In genomic region chr17:80817861-80818260, GRCh38 we compare ENCODE assay signal across 1 cellular context.
A peak's percentile ranks its signal among the peaks of the same experiment; 100 is the strongest.
TF ChIP-seq lines count a peak whose summit lies in the region.

No MANE protein-coding gene starts in this region.

TF ChIP-seq in H1, 55 proteins besides CTCF, POLR2A, EP300 and RAD21:
- TF ChIP-seq BCL11A (IDR thresholded peaks at IDR 0.05; ENCODE audit: low read depth in 2 of 2, low read length in 2 of 2) (no peak), BACH1 (IDR thresholded peaks at IDR 0.05; ENCODE audit: low read length) (0 out of 2 replicates have a peak, but pooled peaks have one; percentile 29), SUZ12 (IDR thresholded peaks at IDR 0.05; ENCODE audit: low read length) (peak; percentile 8; the same call in 1 of the 2 replicates), CBX5 (IDR thresholded peaks at IDR 0.05; ENCODE audit: low read depth, low read length) (no peak)
